In genomic region chr9:72903103-72903502, GRCh38 we compare ENCODE assay signal across 10 cellular contexts. TPM values are rescaled to one million over a fixed set of nuclear protein-coding genes. Genes with fewer than 3 reads are reported as not detected.
"Had no signal": no experiment of that assay in that cellular context is flagged by ENCODE, and none has a peak within 500 bp of the region (broad histone marks: within the 10 kb centered on the region; RNA-seq: fewer than 3 reads in every experiment).

No MANE protein-coding gene starts in this region.

- H3K4me2 ChIP-seq: GM23338 had no signal

- FAIRE-seq: H1 had no signal

- H3K27ac Mint-ChIP-seq: GM23338, H9, HFFc6 had no signal

- H3K4me1 Mint-ChIP-seq: GM23338 had no signal

- H3K9me3 ChIP-seq: HAP-1 had no signal

- ATAC-seq: GM23338, HCT116 had no signal

- H3K27ac ChIP-seq: GM23248 had no signal

- DNase-seq: GM23248, GOT3, H7, H9, HCEC 1CT, HFFc6 had no signal

- H3K4me1 ChIP-seq: HAP-1 had no signal

- H3K4me3 ChIP-seq: GM23248, GM23338, HAP-1 had no signal

- H3K9me3 Mint-ChIP-seq: GM23338, H9, HFFc6 had no signal

- H3K4me3 Mint-ChIP-seq: GM23338, H9, HFFc6 had no signal

RNA-seq across cellular contexts. Expression of gene ALDH1A1, which starts 49.8 kb away (rescaled TPM):
- total RNA-seq: GM23248 had no signal
- polyA plus RNA-seq: GM23248 had no signal
